ENCODE assay signal across 12 cellular contexts in genomic region chr10:59047957-59048618, GRCh38.
DNase-seq lines count a peak whose midpoint lies in the region; ATAC-seq, FAIRE-seq and TF ChIP-seq lines count a peak whose summit lies in the region.
"Had no signal": no experiment of that assay in that cellular context is flagged by ENCODE, and none has a peak within 500 bp of the region (broad histone marks: within the 10 kb centered on the region; RNA-seq: fewer than 3 reads in every experiment).

No MANE protein-coding gene starts in this region.

- no peaks in the 10 kb centered on the region for H3K27me3 ChIP-seq in GM06990 (replicated peaks; ENCODE audit: control insufficient read depth, insufficient read depth, low read length)

- no peaks in the 10 kb centered on the region for H3K36me3 ChIP-seq in GM06990 (ENCODE audit: control insufficient read depth, insufficient read depth, low read length)

- H3K4me3 ChIP-seq in GM06990 (replicated peaks; ENCODE audit: low read depth, low read length) = no peak overlapping the region; the same call in 1 of the 2 replicates

- ATAC-seq in HG02623 (IDR thresholded peaks at IDR 0.05; ENCODE audit: unreplicated experiment) = peak; percentile 79
- peak; percentile 96 for ATAC-seq in HG03378 (IDR thresholded peaks at IDR 0.05; ENCODE audit: unreplicated experiment)
- ATAC-seq: activated T-cell treated with anti-CD3 and anti-CD28 coated beads, Interleukin-2, amount 50 U/mL, for 72 hours had no signal

- H3K9me3 Mint-ChIP-seq in activated T-cell treated with anti-CD3 and anti-CD28 coated beads, Interleukin-2, amount 50 U/mL, for 24 hours = peaks cover 5% of the 10 kb centered on the region

- H3K4me3 Mint-ChIP-seq in activated T-cell treated with anti-CD3 and anti-CD28 coated beads, Interleukin-2, amount 50 U/mL, for 24 hours = no peak overlapping the region
- H3K4me3 Mint-ChIP-seq: activated T-cell treated with anti-CD3 and anti-CD28 coated beads, Interleukin-2, amount 50 U/mL, for 72 hours; T-helper 2 cell treated with Interferon-gamma antibody and Interleukin-4, amounts not matched to agents 5 μg/mL and 100 μg/mL, for 36 hours had no signal

- no peak overlapping the region for H3K27ac Mint-ChIP-seq in activated T-cell treated with anti-CD3 and anti-CD28 coated beads, Interleukin-2, amount 50 U/mL, for 24 hours
- H3K27ac Mint-ChIP-seq: activated T-cell treated with anti-CD3 and anti-CD28 coated beads, Interleukin-2, amount 50 U/mL, for 72 hours; T-helper 2 cell treated with Interferon-gamma antibody and Interleukin-4, amounts not matched to agents 5 μg/mL and 100 μg/mL, for 36 hours had no signal

- no peaks in the 10 kb centered on the region for H3K4me1 Mint-ChIP-seq in activated T-cell treated with anti-CD3 and anti-CD28 coated beads, Interleukin-2, amount 50 U/mL, for 24 hours (ENCODE audit: low read depth)

- no peaks in the 10 kb centered on the region for H3K27me3 Mint-ChIP-seq in activated T-cell treated with anti-CD3 and anti-CD28 coated beads, Interleukin-2, amount 50 U/mL, for 24 hours

- peak; percentile 51 for FAIRE-seq in GM19239 (lab: Jason Lieb, UNC)
- FAIRE-seq: small intestine had no signal

- TF ChIP-seq CTCF in GM06990 (IDR thresholded peaks at IDR 0.05; ENCODE audit: insufficient read depth, low read length, poor library complexity, severe bottlenecking) = no peak

- H3K36me3 Mint-ChIP-seq in activated T-cell treated with anti-CD3 and anti-CD28 coated beads, Interleukin-2, amount 50 U/mL, for 24 hours (ENCODE audit: low read depth) = no peaks in the 10 kb centered on the region

- peak; percentile 79 for DNase-seq in GM06990 (ENCODE audit: extremely low read depth, insufficient read length)
- DNase-seq in GM19239 (ENCODE audit: insufficient read length, low spot score) = no peak
- no peak for DNase-seq in activated T-cell treated with anti-CD3 and anti-CD28 coated beads, Interleukin-2, amount 50 U/mL, for 24 hours
- DNase-seq in GDM1 (lab: John Stamatoyannopoulos, UW) = no peak
- no peak for DNase-seq in stimulated activated CD4-positive, alpha-beta T cell treated with anti-CD3 and anti-CD28 coated beads, Interleukin-1b, Interleukin-23, amount 100 ng/mL, for 48 hours
- no peak for DNase-seq in stimulated activated CD4-positive, alpha-beta T cell treated with anti-CD3 and anti-CD28 coated beads, Interleukin-2, amount 100 ng/mL, for 24 hours
- DNase-seq: activated T-cell treated with anti-CD3 and anti-CD28 coated beads, Interleukin-2, amount 50 U/mL, for 72 hours; NCI-H1048 had no signal
